In genomic region chr1:2078170-2078569, GRCh38 we compare ENCODE assay signal across 33 cellular contexts. TPM values are rescaled to one million over a fixed set of nuclear protein-coding genes. Genes with fewer than 3 reads are reported as not detected.
"Had no signal": no experiment of that assay in that cellular context is flagged by ENCODE, and none has a peak within 500 bp of the region (broad histone marks: within the 10 kb centered on the region; RNA-seq: fewer than 3 reads in every experiment).

No MANE protein-coding gene starts in this region.

- H3K4me2 ChIP-seq: PC-9 had no signal

- H3K4me1 ChIP-seq: ascending aorta had no signal

- ATAC-seq: activated T-cell treated with anti-CD3 and anti-CD28 coated beads, Interleukin-2, amount 50 U/mL, for 4 hours had no signal

- H2AFZ ChIP-seq: PC-9 had no signal

- H3K4me3 ChIP-seq: ascending aorta, cardiac muscle cell, MG63, PC-9 had no signal

- DNase-seq: activated B cell treated with CpG ODN at 0.5 μM for 24 hours; activated CD4-positive, alpha-beta memory T cell treated with anti-CD3 and anti-CD28 coated beads for 36 hours; activated CD4-positive, alpha-beta T cell treated with anti-CD3 and anti-CD28 coated beads for 4 hours; activated CD4-positive, alpha-beta T cell treated with anti-CD3 and anti-CD28 coated beads, Interleukin-2, amount 50 U/mL, for 1 hour; activated CD4-positive, CD25-positive, alpha-beta regulatory T cell treated with anti-CD3 and anti-CD28 coated beads, Interleukin-2, amount 50 U/mL, for 72 hours; activated CD8-positive, alpha-beta memory T cell treated with anti-CD3 and anti-CD28 coated beads, Interleukin-2, amount 50 U/mL, for 4 hours; activated gamma-delta T cell treated with Interleukin-2 at 50 U/mL for 16 hours; activated naive CD4-positive, alpha-beta T cell treated with anti-CD3 and anti-CD28 coated beads, Interleukin-2, amount 10 ng/mL, durations not matched to agents 7 days and 5 days; activated naive CD8-positive, alpha-beta T cell treated with anti-CD3 and anti-CD28 coated beads for 36 hours; activated T-cell treated with anti-CD3 and anti-CD28 coated beads for 4 hours; activated T-cell treated with anti-CD3 and anti-CD28 coated beads, Interleukin-2, amount 50 U/mL, for 4 hours; amygdala; cerebellar nuclear complex; Kasumi-1; MG63; NCI-H1048; NCI-H1105 treated with DMSO at 0.1 percent for 48 hours; NCI-H1436; NCI-H1694; NCI-H2029; NCI-H345; NCI-H524 treated with DMSO at 0.1 percent for 48 hours; NK-92 treated with Interleukin-12 subunit alpha and Interleukin-12 subunit beta, amount 100 ng/mL, for 24 hours; PC-9; Right ventricle myocardium superior; SW 1271; T-helper 1 cell; T-helper 2 cell; T-helper 9 cell had no signal

- H3K27ac ChIP-seq: ascending aorta, cardiac muscle cell, PC-9, RWPE1, VCaP had no signal

- H3K36me3 ChIP-seq: ascending aorta, cardiac muscle cell, MG63 had no signal

- H3K27me3 ChIP-seq: ascending aorta, cardiac muscle cell had no signal

RNA-seq across cellular contexts. Expression of gene GABRD, which starts 59.0 kb away (rescaled TPM):
- polyA plus RNA-seq: cardiac muscle cell had no signal
